In the genomic region with DNA sequence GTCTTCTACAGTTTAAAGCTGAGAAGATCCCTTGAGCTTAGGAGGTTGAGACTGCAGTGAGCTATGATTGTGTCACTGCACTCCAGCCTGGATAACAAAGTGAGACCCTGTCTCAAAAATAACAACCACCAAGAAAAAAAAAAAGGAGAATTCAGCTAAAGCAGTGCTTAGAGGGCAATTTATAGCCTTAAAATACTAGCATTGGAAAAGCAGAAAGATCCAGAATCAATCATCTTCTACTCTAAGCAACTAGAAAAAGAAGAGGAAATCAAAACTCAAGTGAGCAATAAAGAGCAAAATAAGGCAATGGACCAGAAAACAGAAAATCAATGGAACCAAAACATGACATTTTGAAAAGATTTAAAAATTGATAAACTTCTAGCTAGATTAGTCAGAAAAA, we compare ENCODE assay signal across 8 cellular contexts. TPM values are rescaled to one million over a fixed set of nuclear protein-coding genes. Genes with fewer than 3 reads are reported as not detected.
DNase-seq lines count a peak whose midpoint lies in the region; ATAC-seq and TF ChIP-seq lines count a peak whose summit lies in the region.

No MANE protein-coding gene starts in this region.

- CTCF ChIA-PET in CD4-positive, alpha-beta T cell (lab: Charles Lee) = interaction anchor here (1.0 to 5.5 kb wide), 2 partner anchors 71 to 79 kb away, joined by 3 to 71 read pairs; a partner anchor contains a TSS

- no peaks in the 10 kb centered on the region for H3K36me3 ChIP-seq in effector memory CD4-positive, alpha-beta T cell (ENCODE audit: control insufficient read depth, insufficient read depth, low read length)
- no peaks in the 10 kb centered on the region for H3K36me3 ChIP-seq in neutrophil

- H3K27ac ChIP-seq in CD4-positive, alpha-beta T cell (ENCODE audit: low read depth, low read length) = peak overlapping the region; percentile 88
- no peak overlapping the region for H3K27ac ChIP-seq in effector memory CD4-positive, alpha-beta T cell (ENCODE audit: insufficient read depth, low read length, poor library complexity, severe bottlenecking)
- no peak overlapping the region for H3K27ac ChIP-seq in neutrophil

- POLR2A ChIA-PET in CD4-positive, alpha-beta T cell (lab: Charles Lee) = interaction anchor here (0.7 to 5.9 kb wide), 6 partner anchors 20 to 134 kb away, joined by 3 to 80 read pairs (median 6); a partner anchor contains a TSS

- H3K4me1 Mint-ChIP-seq in CD4-positive, alpha-beta T cell (ENCODE audit: low read depth) = peaks cover 36% of the 10 kb centered on the region

- H3K4me1 ChIP-seq in effector memory CD4-positive, alpha-beta T cell (ENCODE audit: control insufficient read depth, insufficient read depth, low read length, poor library complexity, severe bottlenecking) = peaks cover 7% of the 10 kb centered on the region
- H3K4me1 ChIP-seq in neutrophil (ENCODE audit: control insufficient read depth in 1 of 2, insufficient read depth in 1 of 2, low read depth in 1 of 2, low read length in 1 of 2) = peaks cover 30 to 31% of the 10 kb centered on the region in 2 experiments

- H3K4me3 ChIP-seq in NB4 (ENCODE audit: low read depth, low read length) (peak overlapping the region; percentile 67), neutrophil (ENCODE audit: low read depth in 1 of 2, low read length in 1 of 2) (peak overlapping the region; percentile 94 to 95)
- peak overlapping the region; percentile 79 for H3K4me3 ChIP-seq in effector memory CD4-positive, alpha-beta T cell (ENCODE audit: insufficient read depth, low read depth, low read length, poor library complexity, severe bottlenecking)

- peaks cover 11% of the 10 kb centered on the region for H3K9me3 ChIP-seq in CD4-positive, alpha-beta T cell (ENCODE audit: control insufficient read depth, low read length)
- H3K9me3 ChIP-seq in effector memory CD4-positive, alpha-beta T cell (ENCODE audit: control insufficient read depth, low read length) = peaks cover 3% of the 10 kb centered on the region
- H3K9me3 ChIP-seq in neutrophil = peaks cover 4% of the 10 kb centered on the region

- H3K9me3 Mint-ChIP-seq in CD4-positive, alpha-beta T cell = peaks cover 6% of the 10 kb centered on the region

- peak overlapping the region; percentile 82 for H3K4me3 Mint-ChIP-seq in CD4-positive, alpha-beta T cell

- TF ChIP-seq POLR2A in NB4 (IDR thresholded peaks at IDR 0.05; ENCODE audit: extremely low read depth, insufficient read length) = no peak

- H3K27ac Mint-ChIP-seq in CD4-positive, alpha-beta T cell = peak overlapping the region; percentile 91

- no peak for TF ChIP-seq CTCF in CD4-positive, alpha-beta T cell (IDR thresholded peaks at IDR 0.05)
- no peak for TF ChIP-seq CTCF in NB4 (IDR thresholded peaks at IDR 0.05; ENCODE audit: low read depth, low read length)
- no peak for TF ChIP-seq CTCF in neutrophil (IDR thresholded peaks at IDR 0.05)

- no peak for DNase-seq in CD4-positive, alpha-beta T cell
- DNase-seq in NB4 (ENCODE audit: low read depth) (no peak), NCI-H345 treated with DMSO at 0.1 percent for 48 hours (lab: John Stamatoyannopoulos, UW; ENCODE audit: unreplicated experiment) (no peak), NCI-H82 (lab: John Stamatoyannopoulos, UW) (no peak), posterior vena cava (ENCODE audit: low spot score) (no peak)
- DNase-seq in effector memory CD4-positive, alpha-beta T cell = no peak

- intact Hi-C loops in CD4-positive, alpha-beta T cell (cut with DNase I, micrococcal nuclease) = loop anchor here (1.0 to 10.0 kb wide), 5 partner anchors 72 to 1642 kb away; a partner anchor contains a TSS
- intact Hi-C loops in posterior vena cava (cut with DNase I) = loop anchor here in 1 of 2 donors (10.0 kb wide), 1 partner anchor 58 kb away; no protein-coding TSS in a partner anchor

- peaks cover 39% of the 10 kb centered on the region for H3K36me3 Mint-ChIP-seq in CD4-positive, alpha-beta T cell (ENCODE audit: low read depth)

- H3K27me3 Mint-ChIP-seq in CD4-positive, alpha-beta T cell = no peaks in the 10 kb centered on the region

- H3K27me3 ChIP-seq in CD4-positive, alpha-beta T cell (ENCODE audit: control insufficient read depth, insufficient read depth, low read length) = no peaks in the 10 kb centered on the region
- no peaks in the 10 kb centered on the region for H3K27me3 ChIP-seq in effector memory CD4-positive, alpha-beta T cell (replicated peaks; ENCODE audit: control insufficient read depth, insufficient read depth, low read length, poor library complexity, severe bottlenecking)
- H3K27me3 ChIP-seq in neutrophil = no peaks in the 10 kb centered on the region

- ATAC-seq in CD4-positive, alpha-beta T cell (ENCODE audit: poor library complexity) = no peak
- no peak for ATAC-seq in GM21576 (IDR thresholded peaks at IDR 0.05; ENCODE audit: unreplicated experiment)

RNA-seq across cellular contexts. Expression of a gene that starts 0.6 kb away (rescaled TPM):
- total RNA-seq in CD4-positive, alpha-beta T cell = 1 to 10 TPM; 7.0 to 7.2 TPM
- 10 to 100 TPM; 11.5 to 24.4 TPM for total RNA-seq in posterior vena cava
